ENCODE assay signal across 8 cellular contexts in genomic region chr11:10307411-10308207, GRCh38. TPM values are rescaled to one million over a fixed set of nuclear protein-coding genes. Genes with fewer than 3 reads are reported as not detected.
DNase-seq lines count a peak whose midpoint lies in the region; ATAC-seq and TF ChIP-seq lines count a peak whose summit lies in the region.

No MANE protein-coding gene starts in this region.

- H3K4me1 Mint-ChIP-seq in activated CD8-positive, alpha-beta memory T cell treated with anti-CD3 and anti-CD28 coated beads, Interleukin-2, amount 10 ng/mL, durations not matched to agents 7 days and 5 days = peaks cover 42% of the 10 kb centered on the region
- H3K4me1 Mint-ChIP-seq in endothelial cell (ENCODE audit: unreplicated experiment) = peaks cover 31% of the 10 kb centered on the region

- TF ChIP-seq CTCF in BJ (IDR thresholded peaks at IDR 0.05; ENCODE audit: insufficient read depth, low read depth, low read length) (peak; percentile 89), endothelial cell (IDR thresholded peaks at IDR 0.05; ENCODE audit: unreplicated experiment) (peak; percentile 99)

- H3K36me3 ChIP-seq in BJ (ENCODE audit: control insufficient read depth, insufficient read depth, low read length) = peaks cover 24% of the 10 kb centered on the region

- H3K27me3 ChIP-seq in BJ (ENCODE audit: control insufficient read depth, insufficient read depth, low read length) = no peaks in the 10 kb centered on the region

- CTCF ChIA-PET in BJ (lab: Yijun Ruan, JAX) = interaction anchor here (0.7 to 3.6 kb wide), 12 partner anchors 8 to 577 kb away, joined by 3 to 27 read pairs (median 4); no protein-coding TSS in a partner anchor
- CTCF ChIA-PET in activated CD8-positive, alpha-beta memory T cell treated with anti-CD3 and anti-CD28 coated beads, Interleukin-2, amount 10 ng/mL, durations not matched to agents 7 days and 5 days (lab: Charles Lee) = interaction anchor here (0.6 to 8.7 kb wide), 37 partner anchors 10 to 1032 kb away, joined by 3 to 91 read pairs (median 4); partner anchors contain the start of gene SBF2

- H3K27ac Mint-ChIP-seq in activated CD8-positive, alpha-beta memory T cell treated with anti-CD3 and anti-CD28 coated beads, Interleukin-2, amount 10 ng/mL, durations not matched to agents 7 days and 5 days = peak overlapping the region; percentile 78
- peak overlapping the region; percentile 98 for H3K27ac Mint-ChIP-seq in endothelial cell (ENCODE audit: unreplicated experiment)

- H3K9me3 Mint-ChIP-seq in activated CD8-positive, alpha-beta memory T cell treated with anti-CD3 and anti-CD28 coated beads, Interleukin-2, amount 10 ng/mL, durations not matched to agents 7 days and 5 days (ENCODE audit: low read depth) = no peaks in the 10 kb centered on the region
- H3K9me3 Mint-ChIP-seq in endothelial cell (ENCODE audit: unreplicated experiment) = no peaks in the 10 kb centered on the region

- peak overlapping the region; percentile 94 for H3K4me3 ChIP-seq in BJ (ENCODE audit: low read depth, low read length)

- ATAC-seq in GM18909 (IDR thresholded peaks at IDR 0.05; ENCODE audit: poor library complexity, unreplicated experiment) (peak; percentile 75), HG03196 (IDR thresholded peaks at IDR 0.05; ENCODE audit: unreplicated experiment) (peak; percentile 61)
- peak; percentile 77 for ATAC-seq in activated CD8-positive, alpha-beta memory T cell treated with anti-CD3 and anti-CD28 coated beads, Interleukin-2, amount 10 ng/mL, durations not matched to agents 7 days and 5 days

- peaks cover 11% of the 10 kb centered on the region for H3K36me3 Mint-ChIP-seq in activated CD8-positive, alpha-beta memory T cell treated with anti-CD3 and anti-CD28 coated beads, Interleukin-2, amount 10 ng/mL, durations not matched to agents 7 days and 5 days
- peaks cover 18% of the 10 kb centered on the region for H3K36me3 Mint-ChIP-seq in endothelial cell (ENCODE audit: low read depth, unreplicated experiment)

- peak; percentile 63 for DNase-seq in BJ (ENCODE audit: low read depth)
- peak; percentile 76 for DNase-seq in NOMO-1 treated with DMSO at 0.1 percent for 48 hours (lab: John Stamatoyannopoulos, UW; ENCODE audit: unreplicated experiment)
- peak; percentile 90 for DNase-seq in activated CD8-positive, alpha-beta memory T cell treated with anti-CD3 and anti-CD28 coated beads, Interleukin-2, amount 10 ng/mL, durations not matched to agents 7 days and 5 days
- peak; percentile 86 for DNase-seq in endothelial cell (ENCODE audit: low spot score)
- DNase-seq in midbrain (lab: John Stamatoyannopoulos, UW) = peak; percentile 85
- DNase-seq in stimulated activated CD8-positive, alpha-beta memory T cell treated with anti-CD3 and anti-CD28 coated beads, Interleukin-2, amount 100 ng/mL, for 1 hour (ENCODE audit: low read depth in 2 of 2) = peak; percentile 53 to 65

- peaks cover 68% of the 10 kb centered on the region for H3K27me3 Mint-ChIP-seq in activated CD8-positive, alpha-beta memory T cell treated with anti-CD3 and anti-CD28 coated beads, Interleukin-2, amount 10 ng/mL, durations not matched to agents 7 days and 5 days
- H3K27me3 Mint-ChIP-seq in endothelial cell (ENCODE audit: unreplicated experiment) = peaks cover 20% of the 10 kb centered on the region

- POLR2A ChIA-PET in BJ (lab: Charles Lee) = interaction anchor here (0.5 to 1.6 kb wide), 7 partner anchors 60 to 739 kb away, joined by 3 to 7 read pairs (median 3); no protein-coding TSS in a partner anchor

- H3K4me3 Mint-ChIP-seq in activated CD8-positive, alpha-beta memory T cell treated with anti-CD3 and anti-CD28 coated beads, Interleukin-2, amount 10 ng/mL, durations not matched to agents 7 days and 5 days = peak overlapping the region; percentile 87
- peak overlapping the region; percentile 95 for H3K4me3 Mint-ChIP-seq in endothelial cell (ENCODE audit: unreplicated experiment)

RNA-seq across cellular contexts. Expression of gene ADM, which starts 2.7 kb away (rescaled TPM):
- polyA plus RNA-seq in BJ (2011; rRNA removed) = 453 and 569 TPM in 2 replicates
- 194 and 357 TPM in 2 replicates for polyA minus RNA-seq in BJ (2011; rRNA and poly(A)+ RNA removed)
- 1 to 10 TPM in 1 of 2 experiments, under 1 TPM in 1; 0.54 to 3.7 TPM for total RNA-seq in activated CD8-positive, alpha-beta memory T cell treated with anti-CD3 and anti-CD28 coated beads, Interleukin-2, amount 10 ng/mL, durations not matched to agents 7 days and 5 days
- 78.3 TPM for total RNA-seq in endothelial cell (ENCODE audit: unreplicated experiment)

RNA-seq across cellular contexts. Expression of gene SBF2, which starts 13.6 kb away (rescaled TPM):
- 33.8 and 41.2 TPM in 2 replicates for polyA plus RNA-seq in BJ (2011; rRNA removed)
- polyA minus RNA-seq in BJ (2011; rRNA and poly(A)+ RNA removed) = 40.7 and 56.7 TPM in 2 replicates
- 1 to 10 TPM; 4.6 to 8.3 TPM for total RNA-seq in activated CD8-positive, alpha-beta memory T cell treated with anti-CD3 and anti-CD28 coated beads, Interleukin-2, amount 10 ng/mL, durations not matched to agents 7 days and 5 days
- total RNA-seq in endothelial cell (ENCODE audit: unreplicated experiment) = 40.8 TPM

Comparison
In these comparisons a context has a peak if more than half of its experiments do, and no peak if none do; other contexts are left out.
1. Peak in every context shown above with its lines: DNase-seq, ATAC-seq and H3K4me3 ChIP-seq.
2. RNA of gene ADM, which starts 2.7 kb away (total RNA-seq): 78.3 TPM in endothelial cell (single experiment); 0.54 to 3.7 TPM in activated CD8-positive, alpha-beta memory T cell treated with anti-CD3 and anti-CD28 coated beads, Interleukin-2, amount 10 ng/mL, durations not matched to agents 7 days and 5 days; every median in the first group is over 10 times any median in the second.